1 cellular context compared by ENCODE assay signal in genomic region chr5:171569065-171569712, GRCh38.
TF ChIP-seq lines count a peak whose summit lies in the region.

No MANE protein-coding gene starts in this region.

TF ChIP-seq in A549, 52 proteins besides CTCF, POLR2A, EP300 and RAD21 (continued from another document):
- no peak for TF ChIP-seq FOSB (CRISPR knock-in tag; IDR thresholded peaks at IDR 0.05)
- TF ChIP-seq CEBPB (IDR thresholded peaks at IDR 0.05): no peak
- no peak for TF ChIP-seq FOSL2 (IDR thresholded peaks at IDR 0.05)
- 0 out of 2 replicates have a peak, but pooled peaks have one; percentile 3 for TF ChIP-seq FOSL2 (CRISPR knock-in tag; IDR thresholded peaks at IDR 0.05)
TF ChIP-seq in A549: peak in this region for 1.
